29 cellular contexts compared by ENCODE assay signal in genomic region chr9:23644326-23644725, GRCh38.
"Had no signal": no experiment of that assay in that cellular context is flagged by ENCODE, and none has a peak within 500 bp of the region (broad histone marks: within the 10 kb centered on the region; RNA-seq: fewer than 3 reads in every experiment).

No MANE protein-coding gene starts in this region.

- H3K4me1 ChIP-seq: ascending aorta, breast epithelium, esophagus squamous epithelium, gastroesophageal sphincter, heart right ventricle had no signal

- H3K27me3 ChIP-seq: ascending aorta, breast epithelium, cardiac muscle cell, esophagus squamous epithelium, gastroesophageal sphincter, heart right ventricle had no signal

- H3K36me3 ChIP-seq: ascending aorta, breast epithelium, cardiac muscle cell, esophagus squamous epithelium, gastroesophageal sphincter, heart right ventricle had no signal

- ATAC-seq: activated naive CD4-positive, alpha-beta T cell treated with anti-CD3 and anti-CD28 coated beads, Interleukin-2, amount 50 U/mL, for 72 hours; activated T-cell treated with anti-CD3 and anti-CD28 coated beads, Interleukin-2, amount 50 U/mL, for 72 hours; effector memory CD8-positive, alpha-beta T cell; gastroesophageal sphincter; heart right ventricle had no signal

- H3K9me3 ChIP-seq: ascending aorta, breast epithelium, esophagus squamous epithelium, gastroesophageal sphincter, heart right ventricle had no signal

- H3K4me3 ChIP-seq: ascending aorta, breast epithelium, cardiac muscle cell, esophagus squamous epithelium, gastroesophageal sphincter, heart right ventricle had no signal

- H3K27ac ChIP-seq: ascending aorta, breast epithelium, cardiac muscle cell, esophagus squamous epithelium, gastroesophageal sphincter, heart right ventricle, VCaP had no signal

- DNase-seq: activated CD4-positive, alpha-beta memory T cell treated with anti-CD3 and anti-CD28 coated beads, Interleukin-2, amount 10 ng/mL, durations not matched to agents 7 days and 5 days; activated CD4-positive, alpha-beta T cell treated with anti-CD3 and anti-CD28 coated beads for 1 hour; activated CD4-positive, alpha-beta T cell treated with anti-CD3 and anti-CD28 coated beads for 4 hours; activated CD4-positive, alpha-beta T cell treated with anti-CD3 and anti-CD28 coated beads, Interleukin-2, amount 10 ng/mL, durations not matched to agents 7 days and 5 days; activated CD4-positive, alpha-beta T cell treated with anti-CD3 and anti-CD28 coated beads, Interleukin-2, amount 50 U/mL, for 4 hours; activated CD8-positive, alpha-beta memory T cell treated with anti-CD3 and anti-CD28 coated beads, Interleukin-2, amount 50 U/mL, for 48 hours; activated gamma-delta T cell; activated naive CD4-positive, alpha-beta T cell; activated naive CD4-positive, alpha-beta T cell treated with anti-CD3 and anti-CD28 coated beads, Interleukin-2, amount 10 ng/mL, durations not matched to agents 7 days and 5 days; activated naive CD8-positive, alpha-beta T cell treated with anti-CD3 and anti-CD28 coated beads, Interleukin-2, amount 10 ng/mL, durations not matched to agents 7 days and 5 days; activated T-cell treated with anti-CD3 and anti-CD28 coated beads for 4 hours; activated T-cell treated with anti-CD3 and anti-CD28 coated beads, Interleukin-2, amount 50 U/mL, for 24 hours; activated T-cell treated with anti-CD3 and anti-CD28 coated beads, Interleukin-2, amount 50 U/mL, for 72 hours; central memory CD4-positive, alpha-beta T cell; cortex of kidney; dermis blood vessel endothelial cell; effector CD4-positive, alpha-beta T cell; effector memory CD8-positive, alpha-beta T cell; erythroblast; esophagus squamous epithelium; foreskin melanocyte; heart right ventricle; T-helper 9 cell had no signal
